Comparison of ENCODE assay signal across 8 cellular contexts in the genomic region with DNA sequence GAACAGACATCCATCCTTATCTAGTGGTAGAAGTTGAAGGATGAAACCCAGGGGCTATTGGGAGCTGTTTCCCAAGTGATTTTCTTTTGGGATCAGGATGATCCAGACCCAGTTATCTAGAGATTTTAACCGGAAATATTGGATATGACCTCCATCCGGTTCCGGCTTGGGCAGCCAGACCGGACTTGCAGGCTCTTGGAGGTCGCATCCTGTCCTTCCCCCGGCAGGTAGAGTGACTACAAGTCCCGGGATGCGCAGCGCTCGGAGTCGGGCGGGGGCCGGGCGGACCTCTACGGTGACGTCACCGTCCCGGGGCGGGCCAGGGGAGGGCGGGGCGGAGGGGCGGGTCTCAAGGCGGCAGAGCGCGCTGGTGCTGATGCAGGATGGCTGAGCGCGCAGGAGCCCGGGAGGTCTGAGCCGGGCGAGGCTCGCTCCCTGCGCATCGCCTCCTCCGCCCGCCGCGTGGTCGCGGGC. TPM values are rescaled to one million over a fixed set of nuclear protein-coding genes. Genes with fewer than 3 reads are reported as not detected.
DNase-seq lines count a peak whose midpoint lies in the region; ATAC-seq, FAIRE-seq and TF ChIP-seq lines count a peak whose summit lies in the region.

KIF5C (plus strand) TSS at position 360 of the 474 bp plus-strand sequence. CDS start 391 bp downstream, outside the sequence.

- DNase-seq in A549 (ENCODE audit: low read depth in 1 of 2, low spot score in 1 of 2) (peak; percentile 58 to 88), NCI-H345 (lab: John Stamatoyannopoulos, UW) (peak; percentile 94), dermis microvascular lymphatic vessel endothelial cell (ENCODE audit: low read depth in 2 of 2) (peak; percentile 3 to 56), right lobe of liver (peak; percentile 69 to 84 (median 79))
- peak; percentile 96 for DNase-seq in activated CD4-positive, alpha-beta memory T cell treated with anti-CD3 and anti-CD28 coated beads for 36 hours
- DNase-seq in stimulated activated CD4-positive, alpha-beta T cell treated with anti-CD3 and anti-CD28 coated beads, TNF-alpha, amount 100 ng/mL, for 1 hour (ENCODE audit: low read depth in 3 of 3, low spot score in 1 of 3), result peak; percentile 71 to 84 (median 79)

- H3K4me3 ChIP-seq in A549 (peak within 1 kb of the TSS; percentile 59), right lobe of liver (peak within 1 kb of the TSS; percentile 18 to 45 (median 23))

- TF ChIP-seq EP300 in A549 (IDR thresholded peaks at IDR 0.05), result no peak

- 0% methylated on average over 14 of the region's 39 CpGs for WGBS in A549 (ENCODE audit: missing lambda C conversion rate)
- WGBS in right lobe of liver (ENCODE audit: insufficient coverage, low coverage, low lambda C conversion rate, missing lambda C conversion rate), result 0% methylated on average over 5 of the region's 39 CpGs

- TF ChIP-seq RAD21 in A549 (conservative IDR thresholded peaks at IDR 0.05 in 1 of 2, IDR thresholded peaks at IDR 0.05 in 1 of 2), result no peak

- POLR2A ChIA-PET in A549 (lab: Yijun Ruan, JAX), result no interaction called here
- POLR2A ChIA-PET in activated CD4-positive, alpha-beta memory T cell treated with anti-CD3 and anti-CD28 coated beads for 36 hours (lab: Charles Lee), result no interaction called here

- CTCF ChIA-PET in A549 (lab: Yijun Ruan, JAX), result no interaction called here
- CTCF ChIA-PET in activated CD4-positive, alpha-beta memory T cell treated with anti-CD3 and anti-CD28 coated beads for 36 hours (lab: Charles Lee), result no interaction called here

- H3K9me3 ChIP-seq in A549 (0 out of 3 replicates have a peak, but pooled peaks cover 4% of the 10 kb centered on the region), right lobe of liver (no peaks in the 10 kb centered on the region)

- intact Hi-C loops in activated CD4-positive, alpha-beta memory T cell treated with anti-CD3 and anti-CD28 coated beads for 36 hours (cut with micrococcal nuclease), result loop anchor here (1.0 to 5.0 kb wide), 6 partner anchors 51 to 855 kb away; partner anchors contain the start of gene ORC4
- intact Hi-C loops in right lobe of liver (cut with DNase I), result no loop called here

- peaks cover 13% of the 10 kb centered on the region for H3K4me1 Mint-ChIP-seq in activated CD4-positive, alpha-beta memory T cell treated with anti-CD3 and anti-CD28 coated beads for 36 hours (ENCODE audit: low read depth)

- no peaks in the 10 kb centered on the region for H3K9me3 Mint-ChIP-seq in activated CD4-positive, alpha-beta memory T cell treated with anti-CD3 and anti-CD28 coated beads for 36 hours

- H3K4me2 ChIP-seq in A549, result peak within 1 kb of the TSS; percentile 98

- TF ChIP-seq POLR2A in A549 (IDR thresholded peaks at IDR 0.05; ENCODE audit: low read length) (no peak), right lobe of liver (IDR thresholded peaks at IDR 0.05) (no peak)

- FAIRE-seq in A549 (lab: Jason Lieb, UNC), result no peak

- H3K27me3 Mint-ChIP-seq in activated CD4-positive, alpha-beta memory T cell treated with anti-CD3 and anti-CD28 coated beads for 36 hours, result peaks cover 11% of the 10 kb centered on the region

- H3K27ac ChIP-seq in A549, result peak within 1 kb of the TSS in 1 of 2 experiments; percentile 60; a peak in 2 of 6 replicates
- no peak within 1 kb of the TSS for H3K27ac ChIP-seq in right lobe of liver

- H3K36me3 Mint-ChIP-seq in activated CD4-positive, alpha-beta memory T cell treated with anti-CD3 and anti-CD28 coated beads for 36 hours, result peaks cover 2% of the 10 kb centered on the region

- peak; percentile 95 to 96 for ATAC-seq in A549
- peak; percentile 83 for ATAC-seq in GM18870 (IDR thresholded peaks at IDR 0.05; ENCODE audit: unreplicated experiment)
- peak; percentile 97 for ATAC-seq in HG03135 (IDR thresholded peaks at IDR 0.05; ENCODE audit: unreplicated experiment)
- ATAC-seq in right lobe of liver, result peak; percentile 79 to 85 (median 84)

- peak within 1 kb of the TSS; percentile 38 for H3K27ac Mint-ChIP-seq in activated CD4-positive, alpha-beta memory T cell treated with anti-CD3 and anti-CD28 coated beads for 36 hours

- peak within 1 kb of the TSS; percentile 86 for H3K4me3 Mint-ChIP-seq in activated CD4-positive, alpha-beta memory T cell treated with anti-CD3 and anti-CD28 coated beads for 36 hours

- H3K4me1 ChIP-seq in A549 (peaks cover 11% of the 10 kb centered on the region), right lobe of liver (peaks cover 0 to 20% (median 7%) of the 10 kb centered on the region in 4 donors)

- TF ChIP-seq CTCF in A549 (IDR thresholded peaks at IDR 0.05), result no peak
- no peak for TF ChIP-seq CTCF in right lobe of liver (IDR thresholded peaks at IDR 0.05)

- peaks cover 0 to 14% of the 10 kb centered on the region in 2 donors for H3K27me3 ChIP-seq in right lobe of liver

- H3K36me3 ChIP-seq in right lobe of liver, result no peaks in the 10 kb centered on the region

TF ChIP-seq in A549, 52 proteins besides CTCF, POLR2A, EP300 and RAD21:
- TF ChIP-seq TFCP2L1 (CRISPR knock-in tag; IDR thresholded peaks at IDR 0.05) (no peak), HMGXB4 (CRISPR knock-in tag; IDR thresholded peaks at IDR 0.05; ENCODE audit: borderline replicate concordance) (no peak), CEBPB (IDR thresholded peaks at IDR 0.05) (no peak)
- TF ChIP-seq, protein P1, sequence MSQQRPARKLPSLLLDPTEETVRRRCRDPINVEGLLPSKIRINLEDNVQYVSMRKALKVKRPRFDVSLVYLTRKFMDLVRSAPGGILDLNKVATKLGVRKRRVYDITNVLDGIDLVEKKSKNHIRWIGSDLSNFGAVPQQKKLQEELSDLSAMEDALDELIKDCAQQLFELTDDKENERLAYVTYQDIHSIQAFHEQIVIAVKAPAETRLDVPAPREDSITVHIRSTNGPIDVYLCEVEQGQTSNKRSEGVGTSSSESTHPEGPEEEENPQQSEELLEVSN (IDR thresholded peaks at IDR 0.05; ENCODE audit: borderline replicate concordance, low read depth), result 0 out of 2 replicates have a peak, but pooled peaks have one; percentile 32

RNA-seq across cellular contexts. Expression of gene KIF5C, which starts in this region (rescaled TPM):
- 0.30 and 0.66 TPM in 2 replicates for polyA plus RNA-seq in A549 (2011; rRNA removed)
- polyA plus RNA-seq in A549 (2012; cell fraction: cytosol; rRNA removed), result 0.11 and 0.13 TPM in 2 replicates
- 0.11 and 0.16 TPM in 2 replicates for polyA plus RNA-seq in A549 (2012; cell fraction: nucleus; rRNA removed)
- polyA plus RNA-seq in A549 (2017; fragmentation: RNase III; extraction: RNeasy Plus Mini Kit Qiagen cat#74134 plus additional on column Dnase treatment), result 0.27 to 0.32 TPM (median 0.28 TPM) in 3 replicates
- polyA minus RNA-seq in A549 (2011; rRNA and poly(A)+ RNA removed), result 0.83 and 1.0 TPM in 2 replicates
- 10 to 100 TPM; 25.2 to 30.8 TPM for total RNA-seq in activated CD4-positive, alpha-beta memory T cell treated with anti-CD3 and anti-CD28 coated beads for 36 hours
- under 0.01 TPM in 2 replicates for total RNA-seq in dermis microvascular lymphatic vessel endothelial cell
- total RNA-seq in right lobe of liver, result 1 to 10 TPM in 1 of 6 experiments, under 1 TPM in 5; 0.07 to 1.1 (median 0.34) TPM

Comparison
In these comparisons a context has a peak if more than half of its experiments do, and no peak if none do; other contexts are left out.
1. RNA of gene KIF5C (total RNA-seq): 25.2 to 30.8 TPM in activated CD4-positive, alpha-beta memory T cell treated with anti-CD3 and anti-CD28 coated beads for 36 hours; 0.07 to 1.1 TPM in right lobe of liver and under 0.01 TPM in dermis microvascular lymphatic vessel endothelial cell; every median in the first group is over 10 times any median in the second.
2. Peak in DNase-seq in dermis microvascular lymphatic vessel endothelial cell; RNA of the gene not detected or under 1 TPM.
3. DNase-seq: peak in every context shown above with its lines; median percentile 96 in activated CD4-positive, alpha-beta memory T cell treated with anti-CD3 and anti-CD28 coated beads for 36 hours; 94 in NCI-H345; 79 in right lobe of liver; 79 in stimulated activated CD4-positive, alpha-beta T cell treated with anti-CD3 and anti-CD28 coated beads, TNF-alpha, amount 100 ng/mL, for 1 hour; 73 in A549; 30 in dermis microvascular lymphatic vessel endothelial cell.
4. Peak in every context shown above with its lines, with median percentiles within 50 percentile points of each other: ATAC-seq.